ENCODE assay signal across 8 cellular contexts in the genomic region with DNA sequence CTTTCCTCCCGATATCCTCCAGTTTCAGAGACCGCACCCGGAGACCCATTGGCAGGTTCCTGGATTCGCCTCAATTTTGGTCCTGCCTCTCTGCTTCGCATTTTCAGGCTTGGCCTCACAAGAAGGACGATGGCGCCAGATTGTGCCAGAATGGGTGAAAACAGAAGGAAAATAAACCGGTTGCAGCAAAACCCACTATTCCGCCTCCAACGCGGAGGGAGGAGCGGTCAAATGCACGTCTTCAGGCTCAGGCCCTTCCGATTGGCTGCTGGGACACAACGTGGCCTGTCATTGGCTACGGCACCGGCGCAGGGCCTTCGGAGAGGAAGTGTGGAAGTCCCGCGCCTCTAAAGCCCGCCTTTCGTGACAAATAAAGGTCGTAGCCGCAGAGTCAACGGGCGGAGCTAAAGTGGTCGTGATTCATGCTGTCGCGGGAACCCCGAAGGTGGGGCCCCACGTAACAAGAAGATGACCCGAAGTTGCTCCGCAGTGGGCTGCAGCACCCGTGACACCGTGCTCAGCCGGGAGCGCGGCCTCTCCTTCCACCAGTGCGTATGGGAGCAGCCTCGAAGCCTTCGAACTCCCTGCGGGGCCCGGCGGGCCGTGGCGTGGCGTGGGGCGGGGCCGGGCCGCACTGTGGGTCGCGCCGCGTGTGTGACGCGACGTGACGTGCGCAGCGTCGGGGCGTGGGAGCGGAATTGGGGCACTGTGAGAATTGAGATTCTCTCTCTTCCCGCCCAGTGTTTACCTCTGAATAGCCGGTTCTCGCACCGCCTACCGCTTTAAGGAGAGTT. TPM values are rescaled to one million over a fixed set of nuclear protein-coding genes. Genes with fewer than 3 reads are reported as not detected.
A peak's percentile ranks its signal among the peaks of the same experiment; 100 is the strongest.
DNase-seq lines count a peak whose midpoint lies in the region; ATAC-seq and TF ChIP-seq lines count a peak whose summit lies in the region.

A gene with protein sequence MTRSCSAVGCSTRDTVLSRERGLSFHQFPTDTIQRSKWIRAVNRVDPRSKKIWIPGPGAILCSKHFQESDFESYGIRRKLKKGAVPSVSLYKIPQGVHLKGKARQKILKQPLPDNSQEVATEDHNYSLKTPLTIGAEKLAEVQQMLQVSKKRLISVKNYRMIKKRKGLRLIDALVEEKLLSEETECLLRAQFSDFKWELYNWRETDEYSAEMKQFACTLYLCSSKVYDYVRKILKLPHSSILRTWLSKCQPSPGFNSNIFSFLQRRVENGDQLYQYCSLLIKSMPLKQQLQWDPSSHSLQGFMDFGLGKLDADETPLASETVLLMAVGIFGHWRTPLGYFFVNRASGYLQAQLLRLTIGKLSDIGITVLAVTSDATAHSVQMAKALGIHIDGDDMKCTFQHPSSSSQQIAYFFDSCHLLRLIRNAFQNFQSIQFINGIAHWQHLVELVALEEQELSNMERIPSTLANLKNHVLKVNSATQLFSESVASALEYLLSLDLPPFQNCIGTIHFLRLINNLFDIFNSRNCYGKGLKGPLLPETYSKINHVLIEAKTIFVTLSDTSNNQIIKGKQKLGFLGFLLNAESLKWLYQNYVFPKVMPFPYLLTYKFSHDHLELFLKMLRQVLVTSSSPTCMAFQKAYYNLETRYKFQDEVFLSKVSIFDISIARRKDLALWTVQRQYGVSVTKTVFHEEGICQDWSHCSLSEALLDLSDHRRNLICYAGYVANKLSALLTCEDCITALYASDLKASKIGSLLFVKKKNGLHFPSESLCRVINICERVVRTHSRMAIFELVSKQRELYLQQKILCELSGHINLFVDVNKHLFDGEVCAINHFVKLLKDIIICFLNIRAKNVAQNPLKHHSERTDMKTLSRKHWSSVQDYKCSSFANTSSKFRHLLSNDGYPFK (plus strand): TSS at position 401 of the 794 bp plus-strand sequence. CDS start 68 bp downstream, at position 469.

- peaks cover 10 to 11% of the 10 kb centered on the region in 2 donors for H3K4me1 Mint-ChIP-seq in natural killer cell

- H3K27ac ChIP-seq in RWPE1: peak within 1 kb of the TSS; percentile 99

- H3K36me3 ChIP-seq in ES-I3 (ENCODE audit: insufficient read depth, low read length): peaks cover 11% of the 10 kb centered on the region
- peaks cover 17% of the 10 kb centered on the region for H3K36me3 ChIP-seq in H7 (replicated peaks; ENCODE audit: control insufficient read depth, insufficient read depth, low read length)
- H3K36me3 ChIP-seq in Loucy (ENCODE audit: insufficient read depth, low read length): peaks cover 14% of the 10 kb centered on the region; the same call in 1 of the 2 replicates

- no peaks in the 10 kb centered on the region for H3K36me3 Mint-ChIP-seq in natural killer cell

- POLR2A ChIA-PET in RWPE1 (lab: Yijun Ruan, JAX; ENCODE audit: low non-redundant PET): interaction anchor here (1.1 kb wide), 1 partner anchor 113 kb away, joined by 3 read pairs; no protein-coding TSS in a partner anchor

- no peaks in the 10 kb centered on the region for H3K9me2 ChIP-seq in Loucy (replicated peaks; ENCODE audit: low read depth, low read length)

- H4K20me1 ChIP-seq in Loucy (ENCODE audit: insufficient read depth, low read length, poor library complexity, severe bottlenecking): peaks cover 45% of the 10 kb centered on the region

- no peaks in the 10 kb centered on the region for H3K27me3 Mint-ChIP-seq in natural killer cell (ENCODE audit: low read depth in 2 of 2)

- DNase-seq in H7 (peak; percentile 86), RWPE1 (ENCODE audit: low spot score) (peak; percentile 94), fibroblast of the aortic adventitia (ENCODE audit: low read depth) (peak; percentile 99), natural killer cell (peak; percentile 95)
- DNase-seq in activated T-helper 9 cell treated with anti-CD3 and anti-CD28 coated beads, Interleukin-2, amount 50 U/mL, for 16 hours (ENCODE audit: low read depth): peak; percentile 96
- peak; percentile 98 to 100 (median 99) for DNase-seq in stimulated activated naive CD4-positive, alpha-beta T cell (lab: John Stamatoyannopoulos, UW)

- peak within 1 kb of the TSS; percentile 89 for H2AFZ ChIP-seq in Loucy (ENCODE audit: low read length)

- H3K4me1 ChIP-seq in ES-I3 (ENCODE audit: insufficient read depth, low read length): no peaks in the 10 kb centered on the region
- peaks cover 54% of the 10 kb centered on the region for H3K4me1 ChIP-seq in Loucy (ENCODE audit: insufficient read depth, low read length, poor library complexity, severe bottlenecking)

- H3K4me3 ChIP-seq in H7 (ENCODE audit: insufficient read depth, low read depth, low read length) (peak within 1 kb of the TSS; percentile 92), Loucy (ENCODE audit: low read length, poor library complexity, severe bottlenecking) (peak within 1 kb of the TSS; percentile 83), fibroblast of the aortic adventitia (ENCODE audit: low read depth, low read length) (peak within 1 kb of the TSS; percentile 89)

- H3K27ac Mint-ChIP-seq in natural killer cell: no peak within 1 kb of the TSS

- peaks cover 71% of the 10 kb centered on the region for H3K79me2 ChIP-seq in Loucy (ENCODE audit: insufficient read depth, low read length)

- H3K27me3 ChIP-seq in H7 (ENCODE audit: control insufficient read depth, insufficient read depth, low read length) (no peaks in the 10 kb centered on the region), Loucy (ENCODE audit: insufficient read depth, low read length, poor library complexity, severe bottlenecking) (peaks cover 8% of the 10 kb centered on the region)

- ATAC-seq in natural killer cell: peak; percentile 82 to 96 (median 86)

- intact Hi-C loops in natural killer cell (cut with micrococcal nuclease): loop anchor here (1.0 to 10.0 kb wide), 8 partner anchors 9 to 1406 kb away; a partner anchor contains a TSS

- H3K9ac ChIP-seq in ES-I3 (ENCODE audit: low read depth, low read length) (peak within 1 kb of the TSS; percentile 81), Loucy (ENCODE audit: low read depth, low read length, poor library complexity, severe bottlenecking) (peak within 1 kb of the TSS; percentile 96)

- TF ChIP-seq CTCF in Loucy (conservative IDR thresholded peaks at IDR 0.05; ENCODE audit: low read length) (no peak), RWPE1 (conservative IDR thresholded peaks at IDR 0.05; ENCODE audit: low read depth) (no peak), fibroblast of the aortic adventitia (IDR thresholded peaks at IDR 0.05; ENCODE audit: insufficient read depth, low read length) (no peak), natural killer cell (IDR thresholded peaks at IDR 0.05) (no peak)

- CTCF ChIA-PET in RWPE1 (lab: Yijun Ruan, JAX): interaction anchor here (0.6 kb wide), 1 partner anchor 111 kb away, joined by 5 read pairs; no protein-coding TSS in a partner anchor

- H3F3A ChIP-seq in Loucy (ENCODE audit: low read depth): peaks cover 5% of the 10 kb centered on the region; the same call in 1 of the 2 replicates

- no peaks in the 10 kb centered on the region for H3K9me3 ChIP-seq in ES-I3 (ENCODE audit: control insufficient read depth, insufficient read depth, low read length)
- no peaks in the 10 kb centered on the region for H3K9me3 ChIP-seq in Loucy (ENCODE audit: insufficient read depth, low read depth, low read length)

- peak within 1 kb of the TSS; percentile 91 for H3K4me2 ChIP-seq in Loucy (ENCODE audit: low read depth, low read length, poor library complexity, severe bottlenecking)

- H3K9me3 Mint-ChIP-seq in natural killer cell: no peaks in the 10 kb centered on the region

- no peak within 1 kb of the TSS for H3K4me3 Mint-ChIP-seq in natural killer cell

RNA-seq across cellular contexts. Expression of the gene that starts here (rescaled TPM):
- total RNA-seq in H7 (2014; rRNA removed; shearing (Covaris generic)): 22.9 and 26.2 TPM in 2 replicates
- total RNA-seq in fibroblast of the aortic adventitia (ENCODE audit: low replicate concordance): 2.9 and 7.1 TPM in 2 replicates
- total RNA-seq in natural killer cell: 1 to 10 TPM; 1.6 to 2.6 (median 2.1) TPM

Comparison
In these comparisons a context has a peak if more than half of its experiments do, and no peak if none do; other contexts are left out.
1. Peak in every context shown above with its lines: DNase-seq, ATAC-seq, H3K4me3 ChIP-seq and H3K27ac ChIP-seq.